ENCODE assay signal across 22 cellular contexts in genomic region chr14:75657331-75657730, GRCh38. TPM values are rescaled to one million over a fixed set of nuclear protein-coding genes. Genes with fewer than 3 reads are reported as not detected.
DNase-seq lines count a peak whose midpoint lies in the region; ATAC-seq and TF ChIP-seq lines count a peak whose summit lies in the region.
"Had no signal": no experiment of that assay in that cellular context is flagged by ENCODE, and none has a peak within 500 bp of the region (broad histone marks: within the 10 kb centered on the region; RNA-seq: fewer than 3 reads in every experiment).

No MANE protein-coding gene starts in this region.

- peaks cover 33% of the 10 kb centered on the region for H3K4me1 Mint-ChIP-seq in activated CD8-positive, alpha-beta memory T cell treated with anti-CD3 and anti-CD28 coated beads, Interleukin-2, amount 10 ng/mL, durations not matched to agents 7 days and 5 days
- H3K4me1 Mint-ChIP-seq in memory B cell, result peaks cover 13% of the 10 kb centered on the region
- H3K4me1 Mint-ChIP-seq in T-helper 17 cell, result peaks cover 12% of the 10 kb centered on the region

- no peaks in the 10 kb centered on the region for H3K27me3 Mint-ChIP-seq in activated CD8-positive, alpha-beta memory T cell treated with anti-CD3 and anti-CD28 coated beads, Interleukin-2, amount 10 ng/mL, durations not matched to agents 7 days and 5 days
- no peaks in the 10 kb centered on the region for H3K27me3 Mint-ChIP-seq in memory B cell
- no peaks in the 10 kb centered on the region for H3K27me3 Mint-ChIP-seq in T-helper 17 cell

- H3K36me3 ChIP-seq in right atrium auricular region, result peaks cover 17% of the 10 kb centered on the region

- H3K4me3 ChIP-seq in foreskin fibroblast (ENCODE audit: low read depth in 1 of 2, low read length in 2 of 2), result no peak overlapping the region
- no peak overlapping the region for H3K4me3 ChIP-seq in right atrium auricular region
- H3K4me3 ChIP-seq: BLaER1 treated with 17β-estradiol and CSF1 and Interleukin-3, amounts not matched to agents 10 nM and 100 nM; Peyer's patch; SJCRH30 had no signal

- no peaks in the 10 kb centered on the region for H3K9me3 Mint-ChIP-seq in activated CD8-positive, alpha-beta memory T cell treated with anti-CD3 and anti-CD28 coated beads, Interleukin-2, amount 10 ng/mL, durations not matched to agents 7 days and 5 days (ENCODE audit: low read depth)
- H3K9me3 Mint-ChIP-seq in memory B cell, result no peaks in the 10 kb centered on the region
- H3K9me3 Mint-ChIP-seq: CD8-positive, alpha-beta T cell had no signal

- TF ChIP-seq CTCF in foreskin fibroblast (IDR thresholded peaks at IDR 0.05; ENCODE audit: low read depth, low read length) (no peak), right atrium auricular region (IDR thresholded peaks at IDR 0.05) (no peak)

- peaks cover 0 to 19% of the 10 kb centered on the region in 2 donors for H3K4me1 ChIP-seq in right atrium auricular region
- H3K4me1 ChIP-seq: SJCRH30 had no signal

- no peak overlapping the region for H3K4me3 Mint-ChIP-seq in activated CD8-positive, alpha-beta memory T cell treated with anti-CD3 and anti-CD28 coated beads, Interleukin-2, amount 10 ng/mL, durations not matched to agents 7 days and 5 days
- no peak overlapping the region for H3K4me3 Mint-ChIP-seq in memory B cell
- H3K4me3 Mint-ChIP-seq in T-helper 17 cell, result no peak overlapping the region
- H3K4me3 Mint-ChIP-seq: CD8-positive, alpha-beta T cell had no signal

- no peak for ATAC-seq in activated CD8-positive, alpha-beta memory T cell treated with anti-CD3 and anti-CD28 coated beads, Interleukin-2, amount 10 ng/mL, durations not matched to agents 7 days and 5 days
- ATAC-seq in memory B cell (ENCODE audit: low read depth), result no peak
- ATAC-seq in T-helper 17 cell, result no peak
- ATAC-seq: CD8-positive, alpha-beta T cell; HCT116 had no signal

- no peaks in the 10 kb centered on the region for H3K27me3 ChIP-seq in right atrium auricular region
- H3K27me3 ChIP-seq: BLaER1 treated with 17β-estradiol and CSF1 and Interleukin-3, amounts not matched to agents 10 nM and 100 nM; Peyer's patch; SJCRH30 had no signal

- peak overlapping the region; percentile 27 for H3K27ac Mint-ChIP-seq in activated CD8-positive, alpha-beta memory T cell treated with anti-CD3 and anti-CD28 coated beads, Interleukin-2, amount 10 ng/mL, durations not matched to agents 7 days and 5 days
- H3K27ac Mint-ChIP-seq in memory B cell (peak overlapping the region; percentile 58), T-helper 17 cell (no peak overlapping the region)

- DNase-seq in activated CD8-positive, alpha-beta memory T cell treated with anti-CD3 and anti-CD28 coated beads, Interleukin-2, amount 10 ng/mL, durations not matched to agents 7 days and 5 days, result no peak
- DNase-seq in activated CD8-positive, alpha-beta memory T cell treated with anti-CD3 and anti-CD28 coated beads for 24 hours, result no peak
- DNase-seq in dermis blood vessel endothelial cell, result peak; percentile 74
- DNase-seq in memory B cell (ENCODE audit: low spot score in 2 of 2), result no peak
- no peak for DNase-seq in foreskin fibroblast
- no peak for DNase-seq in right atrium auricular region (ENCODE audit: low spot score)
- no peak for DNase-seq in T-helper 17 cell
- DNase-seq in SHP77 treated with DMSO at 0.1 percent for 48 hours (lab: John Stamatoyannopoulos, UW), result no peak
- DNase-seq: Calu3; CD8-positive, alpha-beta T cell; DMS153; GOT3; KG1; NCI-H1092 treated with DMSO at 0.1 percent for 48 hours; NCI-H1436 treated with DMSO at 0.1 percent for 48 hours; NCI-H1930; NCI-H774; Peyer's patch; SJCRH30 had no signal

- no peak overlapping the region for H3K27ac ChIP-seq in right atrium auricular region
- H3K27ac ChIP-seq: 22Rv1; BLaER1 treated with 17β-estradiol and CSF1 and Interleukin-3, amounts not matched to agents 10 nM and 100 nM; Peyer's patch; SJCRH30 had no signal

- H3K36me3 Mint-ChIP-seq in activated CD8-positive, alpha-beta memory T cell treated with anti-CD3 and anti-CD28 coated beads, Interleukin-2, amount 10 ng/mL, durations not matched to agents 7 days and 5 days, result peaks cover 13% of the 10 kb centered on the region
- H3K36me3 Mint-ChIP-seq in memory B cell, result peaks cover 10% of the 10 kb centered on the region
- peaks cover 2% of the 10 kb centered on the region for H3K36me3 Mint-ChIP-seq in T-helper 17 cell (ENCODE audit: low read depth)

- CTCF ChIA-PET in activated CD8-positive, alpha-beta memory T cell treated with anti-CD3 and anti-CD28 coated beads, Interleukin-2, amount 10 ng/mL, durations not matched to agents 7 days and 5 days (lab: Charles Lee), result interaction anchor here (0.6 to 8.5 kb wide), 8 partner anchors 81 to 526 kb away, joined by 3 to 188 read pairs (median 4); partner anchors contain the start of genes FLVCR2 and TGFB3

- H3K9me3 ChIP-seq in right atrium auricular region (no peaks in the 10 kb centered on the region), T-helper 17 cell (ENCODE audit: control insufficient read depth, low read length, poor library complexity, severe bottlenecking) (no peaks in the 10 kb centered on the region)
- H3K9me3 ChIP-seq: BLaER1 treated with 17β-estradiol and CSF1 and Interleukin-3, amounts not matched to agents 10 nM and 100 nM; Peyer's patch; SJCRH30 had no signal

RNA-seq across cellular contexts. Expression of gene ERG28, which starts 3.3 kb away (rescaled TPM):
- 10 to 100 TPM; 22.9 to 25.1 TPM for total RNA-seq in activated CD8-positive, alpha-beta memory T cell treated with anti-CD3 and anti-CD28 coated beads, Interleukin-2, amount 10 ng/mL, durations not matched to agents 7 days and 5 days
- total RNA-seq in dermis blood vessel endothelial cell (5.3 and 7.6 TPM in 2 replicates), right atrium auricular region (1 to 10 TPM; 5.3 to 7.1 TPM), T-helper 17 cell (1 to 10 TPM; 8.4 to 9.0 TPM)

RNA-seq across cellular contexts. Expression of gene TTLL5, which starts 3.7 kb away (rescaled TPM):
- total RNA-seq in activated CD8-positive, alpha-beta memory T cell treated with anti-CD3 and anti-CD28 coated beads, Interleukin-2, amount 10 ng/mL, durations not matched to agents 7 days and 5 days, result 10 to 100 TPM; 28.9 to 43.4 TPM
- 36.9 and 41.7 TPM in 2 replicates for total RNA-seq in dermis blood vessel endothelial cell
- total RNA-seq in right atrium auricular region, result 10 to 100 TPM; 15.3 to 22.6 TPM
- total RNA-seq in T-helper 17 cell, result 10 to 100 TPM; 26.0 to 31.9 TPM
